Comparison of ENCODE assay signal across 1 cellular context in the genomic region with DNA sequence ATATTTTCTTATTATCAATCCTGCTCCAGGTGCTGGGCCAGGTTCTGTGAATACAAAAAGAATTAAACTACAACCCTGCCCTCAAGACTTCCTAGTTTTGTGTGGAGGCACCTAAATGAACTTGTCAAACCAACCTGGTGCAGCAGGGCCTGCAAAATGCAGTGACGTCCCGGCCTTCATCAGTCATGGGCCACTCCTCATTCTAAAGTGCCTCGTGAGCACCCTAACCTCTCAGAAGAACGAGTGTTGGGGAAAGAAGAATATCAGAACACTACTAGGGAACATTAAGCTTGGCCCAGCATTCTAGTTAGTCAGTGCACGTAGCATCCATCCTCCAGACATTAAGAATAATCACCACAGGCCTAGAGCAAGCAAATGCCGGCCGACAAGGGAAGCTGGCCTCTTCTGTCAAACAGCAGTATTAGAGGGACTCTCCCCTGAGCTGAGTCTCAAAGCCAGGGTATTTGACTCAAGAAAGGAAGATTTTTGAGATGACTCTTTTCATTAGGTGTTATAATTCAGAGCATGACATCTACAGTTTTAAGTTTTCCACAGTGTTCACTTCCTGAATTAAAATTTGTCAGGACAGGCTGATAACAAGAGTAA.
TF ChIP-seq lines count a peak whose summit lies in the region.

No MANE protein-coding gene starts in this region.

TF ChIP-seq in GM23338, 12 proteins besides CTCF, POLR2A, EP300 and RAD21:
- TF ChIP-seq, protein P1, sequence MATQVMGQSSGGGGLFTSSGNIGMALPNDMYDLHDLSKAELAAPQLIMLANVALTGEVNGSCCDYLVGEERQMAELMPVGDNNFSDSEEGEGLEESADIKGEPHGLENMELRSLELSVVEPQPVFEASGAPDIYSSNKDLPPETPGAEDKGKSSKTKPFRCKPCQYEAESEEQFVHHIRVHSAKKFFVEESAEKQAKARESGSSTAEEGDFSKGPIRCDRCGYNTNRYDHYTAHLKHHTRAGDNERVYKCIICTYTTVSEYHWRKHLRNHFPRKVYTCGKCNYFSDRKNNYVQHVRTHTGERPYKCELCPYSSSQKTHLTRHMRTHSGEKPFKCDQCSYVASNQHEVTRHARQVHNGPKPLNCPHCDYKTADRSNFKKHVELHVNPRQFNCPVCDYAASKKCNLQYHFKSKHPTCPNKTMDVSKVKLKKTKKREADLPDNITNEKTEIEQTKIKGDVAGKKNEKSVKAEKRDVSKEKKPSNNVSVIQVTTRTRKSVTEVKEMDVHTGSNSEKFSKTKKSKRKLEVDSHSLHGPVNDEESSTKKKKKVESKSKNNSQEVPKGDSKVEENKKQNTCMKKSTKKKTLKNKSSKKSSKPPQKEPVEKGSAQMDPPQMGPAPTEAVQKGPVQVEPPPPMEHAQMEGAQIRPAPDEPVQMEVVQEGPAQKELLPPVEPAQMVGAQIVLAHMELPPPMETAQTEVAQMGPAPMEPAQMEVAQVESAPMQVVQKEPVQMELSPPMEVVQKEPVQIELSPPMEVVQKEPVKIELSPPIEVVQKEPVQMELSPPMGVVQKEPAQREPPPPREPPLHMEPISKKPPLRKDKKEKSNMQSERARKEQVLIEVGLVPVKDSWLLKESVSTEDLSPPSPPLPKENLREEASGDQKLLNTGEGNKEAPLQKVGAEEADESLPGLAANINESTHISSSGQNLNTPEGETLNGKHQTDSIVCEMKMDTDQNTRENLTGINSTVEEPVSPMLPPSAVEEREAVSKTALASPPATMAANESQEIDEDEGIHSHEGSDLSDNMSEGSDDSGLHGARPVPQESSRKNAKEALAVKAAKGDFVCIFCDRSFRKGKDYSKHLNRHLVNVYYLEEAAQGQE (IDR thresholded peaks at IDR 0.05; ENCODE audit: unreplicated experiment): no peak
- no peak for TF ChIP-seq CREB1 (CRISPR knock-in tag; IDR thresholded peaks at IDR 0.05; ENCODE audit: low read depth)
- no peak for TF ChIP-seq JUNB (IDR thresholded peaks at IDR 0.05; ENCODE audit: unreplicated experiment)
- TF ChIP-seq ZNF462 (CRISPR knock-in tag; IDR thresholded peaks at IDR 0.05): no peak
- TF ChIP-seq, protein P2, sequence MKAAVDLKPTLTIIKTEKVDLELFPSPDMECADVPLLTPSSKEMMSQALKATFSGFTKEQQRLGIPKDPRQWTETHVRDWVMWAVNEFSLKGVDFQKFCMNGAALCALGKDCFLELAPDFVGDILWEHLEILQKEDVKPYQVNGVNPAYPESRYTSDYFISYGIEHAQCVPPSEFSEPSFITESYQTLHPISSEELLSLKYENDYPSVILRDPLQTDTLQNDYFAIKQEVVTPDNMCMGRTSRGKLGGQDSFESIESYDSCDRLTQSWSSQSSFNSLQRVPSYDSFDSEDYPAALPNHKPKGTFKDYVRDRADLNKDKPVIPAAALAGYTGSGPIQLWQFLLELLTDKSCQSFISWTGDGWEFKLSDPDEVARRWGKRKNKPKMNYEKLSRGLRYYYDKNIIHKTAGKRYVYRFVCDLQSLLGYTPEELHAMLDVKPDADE (IDR thresholded peaks at IDR 0.05): no peak
TF ChIP-seq in GM23338: peak in this region for 0.
